23 cellular contexts compared by ENCODE assay signal in genomic region chr7:31791881-31792280, GRCh38.
"Had no signal": no experiment of that assay in that cellular context is flagged by ENCODE, and none has a peak within 500 bp of the region (broad histone marks: within the 10 kb centered on the region; RNA-seq: fewer than 3 reads in every experiment).

No MANE protein-coding gene starts in this region.

- H3K27ac ChIP-seq: epithelial cell of prostate, gastrocnemius medialis, left lung, neural progenitor cell, spleen, testis, vagina had no signal

- H3K36me3 ChIP-seq: gastrocnemius medialis, left lung, neural progenitor cell, spleen, vagina had no signal

- H2AFZ ChIP-seq: neural progenitor cell had no signal

- H3K4me2 ChIP-seq: neural progenitor cell had no signal

- H3K27me3 ChIP-seq: gastrocnemius medialis, left lung, spleen, testis, vagina had no signal

- H3K9ac ChIP-seq: neural progenitor cell had no signal

- ATAC-seq: activated CD4-positive, alpha-beta T cell treated with anti-CD3 and anti-CD28 coated beads for 36 hours; activated naive CD8-positive, alpha-beta T cell treated with anti-CD3 and anti-CD28 coated beads, Interleukin-2, amount 50 U/mL, for 24 hours; gastrocnemius medialis; left lung; naive thymus-derived CD8-positive, alpha-beta T cell had no signal

- DNase-seq: activated B cell treated with CpG ODN at 0.5 μM for 24 hours; activated CD4-positive, alpha-beta T cell treated with anti-CD3 and anti-CD28 coated beads for 36 hours; activated CD4-positive, alpha-beta T cell treated with anti-CD3 and anti-CD28 coated beads, Interleukin-2, amount 50 U/mL, for 48 hours; activated effector memory CD4-positive, alpha-beta T cell treated with Interleukin-2 at 50 U/mL for 16 hours; activated naive CD4-positive, alpha-beta T cell treated with anti-CD3 and anti-CD28 coated beads, Interleukin-2, amount 50 U/mL, for 16 hours; activated naive CD8-positive, alpha-beta T cell treated with anti-CD3 and anti-CD28 coated beads, Interleukin-2, amount 50 U/mL, for 24 hours; activated T-cell treated with anti-CD3 and anti-CD28 coated beads, Interleukin-2, amount 50 U/mL, for 48 hours; anterior cingulate cortex; gastrocnemius medialis; hippocampal formation; kidney glomerular epithelial cell; left lung; naive thymus-derived CD8-positive, alpha-beta T cell; retina; spleen; stimulated activated CD4-positive, alpha-beta T cell treated with anti-CD3 and anti-CD28 coated beads, Interleukin-4, amount 100 ng/mL, for 1 hour; stimulated activated naive CD4-positive, alpha-beta T cell; testis; trophoblast cell had no signal

- H3K4me3 ChIP-seq: gastrocnemius medialis, left lung, lung, neural progenitor cell, spleen, testis, vagina had no signal

- H3K9me3 ChIP-seq: gastrocnemius medialis, left lung, spleen, testis, vagina had no signal

- H3K4me1 ChIP-seq: gastrocnemius medialis, left lung, neural progenitor cell, spleen, testis, vagina had no signal
